Comparison of ENCODE assay signal across 9 cellular contexts in the genomic region with DNA sequence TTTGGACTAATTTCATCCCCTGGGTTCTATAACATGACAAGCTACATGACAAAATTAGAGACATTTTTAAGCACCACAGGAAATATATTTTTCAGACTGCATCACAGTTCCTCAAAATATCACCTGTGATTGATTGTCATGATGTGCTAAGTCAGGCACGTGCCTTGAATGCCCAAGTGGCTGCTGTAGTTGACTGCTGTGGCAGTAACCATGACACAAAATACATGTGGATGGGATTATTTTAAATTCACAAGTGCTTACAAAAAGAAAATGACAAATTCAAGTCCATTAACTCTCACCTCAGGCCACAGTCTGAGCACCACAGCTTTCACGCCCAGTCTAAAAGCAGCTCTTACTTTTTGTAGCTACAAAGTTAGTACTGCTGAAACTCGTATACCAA. TPM values are rescaled to one million over a fixed set of nuclear protein-coding genes. Genes with fewer than 3 reads are reported as not detected.
DNase-seq lines count a peak whose midpoint lies in the region; ATAC-seq, FAIRE-seq and TF ChIP-seq lines count a peak whose summit lies in the region.
"Had no signal": no experiment of that assay in that cellular context is flagged by ENCODE, and none has a peak within 500 bp of the region (broad histone marks: within the 10 kb centered on the region; RNA-seq: fewer than 3 reads in every experiment).

No MANE protein-coding gene starts in this region.

- H3K9ac ChIP-seq in kidney (ENCODE audit: low read length in 2 of 2), result no peak overlapping the region

- H3K27ac ChIP-seq in ovary (no peak overlapping the region), kidney (ENCODE audit: low read depth in 2 of 2, low read length in 2 of 2) (no peak overlapping the region)

- peak; percentile 55 for DNase-seq in germinal center (ENCODE audit: low spot score)
- no peak for DNase-seq in ovary
- no peak for DNase-seq in kidney
- no peak for DNase-seq in cerebellar nuclear complex (lab: John Stamatoyannopoulos, UW)
- DNase-seq: activated naive CD8-positive, alpha-beta T cell treated with anti-CD3 and anti-CD28 coated beads, Interleukin-2, amount 10 ng/mL, durations not matched to agents 7 days and 5 days had no signal

- FAIRE-seq in kidney (lab: Jason Lieb, UNC), result no peak
- FAIRE-seq: endometrium had no signal

- TF ChIP-seq CTCF in ovary (IDR thresholded peaks at IDR 0.05), result no peak
- TF ChIP-seq CTCF in kidney (IDR thresholded peaks at IDR 0.05; ENCODE audit: borderline replicate concordance, extremely low read depth, insufficient read depth), result no peak

- no peak for TF ChIP-seq POLR2A in ovary (IDR thresholded peaks at IDR 0.05)

- H3K27me3 ChIP-seq in ovary, result no peaks in the 10 kb centered on the region

- H3K4me1 ChIP-seq in ovary (ENCODE audit: insufficient read depth), result no peaks in the 10 kb centered on the region
- peaks cover 0 to 4% of the 10 kb centered on the region in 2 donors for H3K4me1 ChIP-seq in kidney (ENCODE audit: control insufficient read depth in 1 of 2, insufficient read depth in 1 of 2, low read depth in 1 of 2, low read length in 2 of 2)

- TF ChIP-seq EP300 in ovary (IDR thresholded peaks at IDR 0.05), result no peak

- no peaks in the 10 kb centered on the region for H3K36me3 ChIP-seq in ovary
- H3K36me3 ChIP-seq in kidney (ENCODE audit: control insufficient read depth in 1 of 2, insufficient read depth in 2 of 2, low read length in 2 of 2), result peaks cover under 1 to 9% of the 10 kb centered on the region in 2 donors

- WGBS in ovary, 3 donors, result 89 to 93% (median 92%) methylated on average over 3 of the region's 3 CpGs

- H3K4me3 ChIP-seq in ovary, result no peak overlapping the region
- no peak overlapping the region for H3K4me3 ChIP-seq in kidney (ENCODE audit: low read length in 2 of 2)

- no peaks in the 10 kb centered on the region for H3K9me3 ChIP-seq in ovary
- no peaks in the 10 kb centered on the region for H3K9me3 ChIP-seq in kidney (ENCODE audit: control insufficient read depth in 1 of 2, low read length in 2 of 2)

- ATAC-seq in GM18519 (IDR thresholded peaks at IDR 0.05; ENCODE audit: low FRiP score, unreplicated experiment) (peak; percentile 58), GM21367 (IDR thresholded peaks at IDR 0.05; ENCODE audit: unreplicated experiment) (peak; percentile 67), HG03175 (IDR thresholded peaks at IDR 0.05; ENCODE audit: unreplicated experiment) (peak; percentile 84)

- intact Hi-C loops in ovary (cut with DNase I) (no loop called here), kidney (cut with DNase I) (no loop called here)

RNA-seq across cellular contexts. Expression of a gene that starts 45.5 kb away (rescaled TPM):
- total RNA-seq in ovary, result 10 to 100 TPM; 22.9 to 35.4 (median 30.9) TPM
- polyA plus RNA-seq in ovary, result 10 to 100 TPM; 18.6 to 40.1 TPM
- 35.7 TPM for total RNA-seq in kidney
- polyA plus RNA-seq in kidney (ENCODE audit: insufficient read depth, low read depth, low replicate concordance), result 20.1 TPM
